Comparison of ENCODE assay signal across 15 cellular contexts in genomic region chr2:60976271-60976670, GRCh38. TPM values are rescaled to one million over a fixed set of nuclear protein-coding genes. Genes with fewer than 3 reads are reported as not detected.
A peak's percentile ranks its signal among the peaks of the same experiment; 100 is the strongest.
DNase-seq lines count a peak whose midpoint lies in the region; ATAC-seq, FAIRE-seq and TF ChIP-seq lines count a peak whose summit lies in the region.
"Had no signal": no experiment of that assay in that cellular context is flagged by ENCODE, and none has a peak within 500 bp of the region (broad histone marks: within the 10 kb centered on the region; RNA-seq: fewer than 3 reads in every experiment).

No MANE protein-coding gene starts in this region.

- intact Hi-C loops in HepG2 (cut with micrococcal nuclease; ENCODE audit: unreplicated experiment) (no loop called here), right lobe of liver (cut with DNase I) (no loop called here), GM12878 (cut with micrococcal nuclease; ENCODE audit: unreplicated experiment) (no loop called here), upper lobe of right lung (cut with DNase I) (no loop called here)

- peak overlapping the region; percentile 85 for H3K27ac Mint-ChIP-seq in memory B cell

- TF ChIP-seq POLR2A in HepG2 (IDR thresholded peaks at IDR 0.05; ENCODE audit: insufficient read depth in 1 of 2, low read depth in 2 of 2, low read length in 2 of 2) (no peak), right lobe of liver (IDR thresholded peaks at IDR 0.05) (no peak), GM12878 (IDR thresholded peaks at IDR 0.05; ENCODE audit: low read depth, low read length) (no peak)

- H3K4me1 ChIP-seq in HepG2 (ENCODE audit: insufficient read depth, low read length) (no peaks in the 10 kb centered on the region), right lobe of liver (peaks cover 0 to 13% (median 0%) of the 10 kb centered on the region in 4 donors), GM12878 (ENCODE audit: control insufficient read depth, insufficient read depth, low read length) (peaks cover 60% of the 10 kb centered on the region), upper lobe of right lung (no peaks in the 10 kb centered on the region), MM.1S (ENCODE audit: low read length) (no peaks in the 10 kb centered on the region)

- no peak overlapping the region for H3K4me3 Mint-ChIP-seq in memory B cell

- H3K9me3 ChIP-seq in HepG2 (ENCODE audit: low read length), result no peaks in the 10 kb centered on the region
- H3K9me3 ChIP-seq in right lobe of liver, result no peaks in the 10 kb centered on the region
- peaks cover 3% of the 10 kb centered on the region; the same call in 1 of the 3 replicates for H3K9me3 ChIP-seq in GM12878 (replicated peaks; ENCODE audit: control insufficient read depth, insufficient read depth, low read length)
- no peaks in the 10 kb centered on the region for H3K9me3 ChIP-seq in upper lobe of right lung
- no peaks in the 10 kb centered on the region for H3K9me3 ChIP-seq in MM.1S (replicated peaks; ENCODE audit: insufficient read depth, low read length)
- H3K9me3 ChIP-seq: Peyer's patch had no signal

- RAD21 ChIA-PET in GM12878 (lab: Charles Lee; ENCODE audit: unreplicated experiment), result interaction anchor here (1.3 to 3.3 kb wide), 2 partner anchors 9 to 11 kb away, joined by 4 to 15 read pairs; no protein-coding TSS in a partner anchor

- H2AFZ ChIP-seq in HepG2 (ENCODE audit: low read length) (no peak overlapping the region), GM12878 (ENCODE audit: control insufficient read depth, low read depth, low read length) (no peak overlapping the region), MM.1S (ENCODE audit: low read length) (no peak overlapping the region)

- H3K9ac ChIP-seq in HepG2 (ENCODE audit: insufficient read depth, low read depth, low read length) (no peak overlapping the region), GM12878 (ENCODE audit: control insufficient read depth, insufficient read depth, low read length) (no peak overlapping the region), MM.1S (ENCODE audit: low read length) (no peak overlapping the region)

- H3K36me3 ChIP-seq in HepG2 (replicated peaks in 1 of 2; ENCODE audit: control insufficient read depth in 1 of 2, insufficient read depth in 2 of 2, low read length in 2 of 2) (peaks cover 18 to 45% of the 10 kb centered on the region in 2 experiments), right lobe of liver (no peaks in the 10 kb centered on the region), GM12878 (ENCODE audit: control insufficient read depth in 2 of 2, insufficient read depth in 2 of 2, low read length in 1 of 2) (no peaks in the 10 kb centered on the region), upper lobe of right lung (no peaks in the 10 kb centered on the region), MM.1S (replicated peaks; ENCODE audit: insufficient read depth, low read length) (no peaks in the 10 kb centered on the region)
- H3K36me3 ChIP-seq: Peyer's patch had no signal

- no peaks in the 10 kb centered on the region for H3K27me3 Mint-ChIP-seq in memory B cell

- no peak for TF ChIP-seq RAD21 in HepG2 (CRISPR knock-in tag; IDR thresholded peaks at IDR 0.05)
- TF ChIP-seq RAD21 in GM12878 (IDR thresholded peaks at IDR 0.05; ENCODE audit: insufficient read depth, low read depth, low read length), result no peak

- H3K4me3 ChIP-seq in HepG2 (replicated peaks in 1 of 3; ENCODE audit: insufficient read depth in 1 of 3, low read depth in 2 of 3, low read length in 3 of 3), result no peak overlapping the region
- no peak overlapping the region for H3K4me3 ChIP-seq in right lobe of liver
- no peak overlapping the region for H3K4me3 ChIP-seq in GM12878
- no peak overlapping the region for H3K4me3 ChIP-seq in upper lobe of right lung
- no peak overlapping the region for H3K4me3 ChIP-seq in MM.1S (ENCODE audit: low read length)
- H3K4me3 ChIP-seq: Peyer's patch had no signal

- CTCF ChIA-PET in HepG2 (lab: Yijun Ruan, JAX; ENCODE audit: low intra/inter-chr PET ratio, low total read pairs), result no interaction called here
- CTCF ChIA-PET in GM12878 (lab: Yijun Ruan, JAX), result interaction anchor here (2.0 kb wide), 1 partner anchor 22 kb away, joined by 5 read pairs; no protein-coding TSS in a partner anchor

- peaks cover 1% of the 10 kb centered on the region for H3K9me3 Mint-ChIP-seq in memory B cell

- H3K4me2 ChIP-seq in HepG2 (ENCODE audit: low read depth, low read length) (no peak overlapping the region), GM12878 (ENCODE audit: control insufficient read depth, insufficient read depth) (no peak overlapping the region), MM.1S (ENCODE audit: low read depth, low read length) (no peak overlapping the region)

- peaks cover 52% of the 10 kb centered on the region for H3K4me1 Mint-ChIP-seq in memory B cell

- peaks cover 3% of the 10 kb centered on the region for H3K79me2 ChIP-seq in HepG2 (ENCODE audit: insufficient read depth, low read length)
- no peaks in the 10 kb centered on the region for H3K79me2 ChIP-seq in GM12878 (ENCODE audit: control insufficient read depth, insufficient read depth, low read length)
- no peaks in the 10 kb centered on the region for H3K79me2 ChIP-seq in MM.1S (ENCODE audit: low read length)

- no peak for TF ChIP-seq EP300 in HepG2 (IDR thresholded peaks at IDR 0.05; ENCODE audit: low read depth in 2 of 2, low read length in 2 of 2)
- no peak for TF ChIP-seq EP300 in HepG2 (CRISPR knock-in tag; IDR thresholded peaks at IDR 0.05; ENCODE audit: borderline replicate concordance)
- TF ChIP-seq EP300 in GM12878 (IDR thresholded peaks at IDR 0.05; ENCODE audit: borderline replicate concordance in 1 of 2, control insufficient read depth in 1 of 2, low read depth in 2 of 2, low read length in 2 of 2), result no peak

- H3K27ac ChIP-seq in HepG2 (ENCODE audit: extremely low read length, insufficient read depth, low read length) (no peak overlapping the region), right lobe of liver (no peak overlapping the region), GM12878 (ENCODE audit: control insufficient read depth, insufficient read depth) (no peak overlapping the region), upper lobe of right lung (no peak overlapping the region), MM.1S (ENCODE audit: low read length) (no peak overlapping the region)
- H3K27ac ChIP-seq: Peyer's patch had no signal

- POLR2A ChIA-PET in HepG2 (lab: Yijun Ruan, JAX), result no interaction called here
- POLR2A ChIA-PET in GM12878 (lab: Charles Lee), result interaction anchor here (2.0 kb wide), 1 partner anchor 10 kb away, joined by 5 read pairs; no protein-coding TSS in a partner anchor

- FAIRE-seq in HepG2 (lab: Jason Lieb, UNC) (no peak), GM12878 (lab: Jason Lieb, UNC) (no peak)
- FAIRE-seq: A204.1, H54 had no signal

- SMC1A ChIA-PET in GM12878 (lab: Charles Lee; ENCODE audit: uncharacterized antibody, unreplicated experiment), result interaction anchor here (1.0 to 3.7 kb wide), 4 partner anchors 12 to 92 kb away, joined by 3 to 15 read pairs (median 4); no protein-coding TSS in a partner anchor

- no peak for DNase-seq in HepG2 (ENCODE audit: low spot score)
- no peak for DNase-seq in right lobe of liver
- no peak for DNase-seq in GM12878 (ENCODE audit: low read depth, low spot score)
- DNase-seq in memory B cell (ENCODE audit: low spot score in 2 of 2), result no peak
- no peak for DNase-seq in upper lobe of right lung
- DNase-seq in HK-2 (ENCODE audit: unreplicated experiment), result no peak
- DNase-seq in NCI-H1105 (lab: John Stamatoyannopoulos, UW), result no peak
- no peak for DNase-seq in MM.1S
- DNase-seq: NCI-H2029 treated with DMSO at 0.1 percent for 48 hours, NCI-H2171 treated with DMSO at 0.1 percent for 48 hours, NCI-H774, Peyer's patch had no signal

- ATAC-seq in HepG2 (no peak), right lobe of liver (no peak), GM12878 (no peak), memory B cell (ENCODE audit: low read depth) (no peak), upper lobe of right lung (peak; percentile 47)
- ATAC-seq: Right ventricle myocardium inferior had no signal

- H3K9me2 ChIP-seq in MM.1S (replicated peaks; ENCODE audit: insufficient read depth, low read length), result no peaks in the 10 kb centered on the region

- H3F3A ChIP-seq in MM.1S (ENCODE audit: insufficient read depth, low read length), result 0 out of 2 replicates have a peak, but pooled peaks cover 2% of the 10 kb centered on the region

- in situ Hi-C loops in HepG2 (cut with HindIII; ENCODE audit: extremely low pct_ligation_motif_present, low pct_unique_long_range_greater_than_20kb) (no loop called here), GM12878 (cut with MboI) (no loop called here)

- H3K36me3 Mint-ChIP-seq in memory B cell, result peaks cover 2% of the 10 kb centered on the region

- WGBS in HepG2 (ENCODE audit: low lambda C conversion rate), result 98% methylated on average over 3 of the region's 3 CpGs
- WGBS in right lobe of liver (ENCODE audit: insufficient coverage, low coverage, low lambda C conversion rate, missing lambda C conversion rate), result 86% methylated on average over 3 of the region's 3 CpGs
- WGBS in GM12878 (ENCODE audit: insufficient coverage, insufficient replicate concordance, low lambda C conversion rate, missing lambda C conversion rate), result 96% methylated on average over 3 of the region's 3 CpGs

- TSS peak; percentile 10 for BruUV-seq in HepG2 (replicated peaks; lab: Mats Ljungman, UMichigan)
- no TSS peak for BruUV-seq in GM12878 (replicated peaks; lab: Mats Ljungman, UMichigan)

- TF ChIP-seq CTCF in HepG2 (CRISPR knock-in tag; IDR thresholded peaks at IDR 0.05), result no peak
- no peak for TF ChIP-seq CTCF in right lobe of liver (IDR thresholded peaks at IDR 0.05)
- no peak for TF ChIP-seq CTCF in GM12878 (IDR thresholded peaks at IDR 0.05 in 2 of 3, conservative IDR thresholded peaks at IDR 0.05 in 1 of 3; ENCODE audit: control insufficient read depth in 2 of 3, extremely low read depth in 1 of 3, insufficient read depth in 1 of 3, low read depth in 3 of 3, low read length in 3 of 3)
- TF ChIP-seq CTCF in upper lobe of right lung (IDR thresholded peaks at IDR 0.05), result no peak
- no peak for TF ChIP-seq CTCF in MM.1S (IDR thresholded peaks at IDR 0.05; ENCODE audit: low read length)

- H3K27me3 ChIP-seq in HepG2 (ENCODE audit: control insufficient read depth in 1 of 2, insufficient read depth in 2 of 2, low read length in 2 of 2) (no peaks in the 10 kb centered on the region), right lobe of liver (no peaks in the 10 kb centered on the region), GM12878 (replicated peaks in 1 of 2; ENCODE audit: control insufficient read depth in 2 of 2, insufficient read depth in 2 of 2, low read length in 1 of 2) (no peaks in the 10 kb centered on the region), upper lobe of right lung (no peaks in the 10 kb centered on the region), MM.1S (replicated peaks; ENCODE audit: insufficient read depth, low read length) (no peaks in the 10 kb centered on the region)
- H3K27me3 ChIP-seq: Peyer's patch had no signal

- no peaks in the 10 kb centered on the region for H4K20me1 ChIP-seq in HepG2 (ENCODE audit: insufficient read depth, low read length)
- H4K20me1 ChIP-seq in GM12878 (ENCODE audit: control insufficient read depth, insufficient read depth), result no peaks in the 10 kb centered on the region
- no peaks in the 10 kb centered on the region for H4K20me1 ChIP-seq in MM.1S (ENCODE audit: insufficient read depth, low read length)

RNA-seq across cellular contexts. Expression of gene PEX13, which starts 41.2 kb away (rescaled TPM):
- total RNA-seq in HepG2 (2016; rRNA removed; fragmentation: Illumina TruSeq; extraction: Trizol) (63.1 and 75.9 TPM in 2 replicates), right lobe of liver (10 to 100 TPM; 23.0 to 34.3 (median 26.3) TPM), GM12878 (2014; rRNA removed) (20.7 and 26.0 TPM in 2 replicates), GM12878 (2014; rRNA removed; fragmentation: Illumina TruSeq; extraction: Trizol) (18.2 and 18.6 TPM in 2 replicates), GM12878 (2021) (17.1 and 18.7 TPM in 2 replicates), upper lobe of right lung (26.9 TPM)
- total RNA-seq in HepG2 (2016; cell fraction: cytosol; rRNA removed; fragmentation: Illumina TruSeq; extraction: Trizol; ENCODE audit: low read depth), result 29.0 and 31.0 TPM in 2 replicates
- total RNA-seq in HepG2 (2016; cell fraction: insoluble cytoplasmic fraction; rRNA removed; fragmentation: Illumina TruSeq; extraction: Trizol), result 61.3 and 73.7 TPM in 2 replicates
- 48.9 and 49.5 TPM in 2 replicates for total RNA-seq in HepG2 (2016; cell fraction: membrane; rRNA removed; fragmentation: Illumina TruSeq; extraction: Trizol)
- 75.5 and 79.5 TPM in 2 replicates for total RNA-seq in HepG2 (2016; cell fraction: nucleus; rRNA removed; fragmentation: Illumina TruSeq; extraction: Trizol)
- polyA plus RNA-seq in HepG2 (2011; rRNA removed) (42.1 and 47.9 TPM in 2 replicates), GM12878 (2011; rRNA removed) (27.6 and 30.9 TPM in 2 replicates), GM12878 (2014; fragmentation: Illumina TruSeq; extraction: Trizol) (11.5 and 11.9 TPM in 2 replicates), GM12878 (2014; fragmentation: Nextera tagmentation; extraction: Ambion mirVana) (1 to 10 TPM; 2.6 to 4.9 TPM), GM12878 (2014; rRNA removed) (14.9 and 15.2 TPM in 2 replicates), GM12878 (2016; fragmentation: Nextera tagmentation; extraction: Ambion mirVana) (10 to 100 TPM; 22.0 to 22.6 TPM)
- polyA plus RNA-seq in HepG2 (2011; cell fraction: cytosol; rRNA removed), result 38.1 and 43.8 TPM in 2 replicates
- polyA plus RNA-seq in HepG2 (2011; cell fraction: nucleus; rRNA removed), result 16.4 and 19.1 TPM in 2 replicates
- 27.3 and 33.4 TPM in 2 replicates for polyA plus RNA-seq in HepG2 (2012)
- 25.3 and 36.5 TPM in 2 replicates for polyA plus RNA-seq in HepG2 (2016; cell fraction: cytosol; fragmentation: Illumina TruSeq; extraction: Trizol; ENCODE audit: low read depth)
- 45.3 and 45.9 TPM in 2 replicates for polyA plus RNA-seq in HepG2 (2016; cell fraction: insoluble cytoplasmic fraction; fragmentation: Illumina TruSeq; extraction: Trizol; ENCODE audit: low read depth)
- polyA plus RNA-seq in HepG2 (2016; cell fraction: membrane; fragmentation: Illumina TruSeq; extraction: Trizol; ENCODE audit: low read depth), result 36.8 and 42.1 TPM in 2 replicates
- polyA plus RNA-seq in HepG2 (2016; cell fraction: nucleus; fragmentation: Illumina TruSeq; extraction: Trizol; ENCODE audit: insufficient read depth, low read depth), result 48.0 and 48.4 TPM in 2 replicates
- 35.3 and 78.6 TPM in 2 replicates for polyA minus RNA-seq in HepG2 (2011; rRNA and poly(A)+ RNA removed; ENCODE audit: low replicate concordance)
- 29.3 and 30.9 TPM in 2 replicates for polyA minus RNA-seq in HepG2 (2011; cell fraction: cytosol; rRNA and poly(A)+ RNA removed)
- polyA minus RNA-seq in HepG2 (2011; cell fraction: nucleus; rRNA and poly(A)+ RNA removed), result 93.1 and 98.1 TPM in 2 replicates
- total RNA-seq in GM12878 (2013; cell fraction: nucleolus; rRNA removed), result 63.6 and 67.6 TPM in 2 replicates
- 5.3 TPM for polyA plus RNA-seq in GM12878 (2011; ENCODE audit: low read depth)
- 16.0 and 16.1 TPM in 2 replicates for polyA plus RNA-seq in GM12878 (2011; cell fraction: cytosol; rRNA removed)
- 9.2 and 11.1 TPM in 2 replicates for polyA plus RNA-seq in GM12878 (2011; cell fraction: nucleus; rRNA removed)
- polyA plus RNA-seq in GM12878 (2012), result 6.2 and 9.0 TPM in 2 replicates
- polyA minus RNA-seq in GM12878 (2011; rRNA and poly(A)+ RNA removed), result 19.7 and 26.8 TPM in 2 replicates
- 6.1 and 6.4 TPM in 2 replicates for polyA minus RNA-seq in GM12878 (2011; cell fraction: cytosol; rRNA and poly(A)+ RNA removed)
- polyA minus RNA-seq in GM12878 (2011; cell fraction: nucleus; rRNA and poly(A)+ RNA removed), result 16.9 and 24.7 TPM in 2 replicates

RNA-seq across cellular contexts. Expression of gene PUS10, which starts 41.8 kb away (rescaled TPM):
- total RNA-seq in HepG2 (2016; rRNA removed; fragmentation: Illumina TruSeq; extraction: Trizol), result 44.3 and 52.8 TPM in 2 replicates
- 7.9 and 9.1 TPM in 2 replicates for total RNA-seq in HepG2 (2016; cell fraction: cytosol; rRNA removed; fragmentation: Illumina TruSeq; extraction: Trizol; ENCODE audit: low read depth)
- 41.8 and 52.5 TPM in 2 replicates for total RNA-seq in HepG2 (2016; cell fraction: insoluble cytoplasmic fraction; rRNA removed; fragmentation: Illumina TruSeq; extraction: Trizol)
- 15.6 and 18.7 TPM in 2 replicates for total RNA-seq in HepG2 (2016; cell fraction: membrane; rRNA removed; fragmentation: Illumina TruSeq; extraction: Trizol)
- 57.0 and 59.6 TPM in 2 replicates for total RNA-seq in HepG2 (2016; cell fraction: nucleus; rRNA removed; fragmentation: Illumina TruSeq; extraction: Trizol)
- polyA plus RNA-seq in HepG2 (2011; rRNA removed), result 33.1 and 41.4 TPM in 2 replicates
- polyA plus RNA-seq in HepG2 (2011; cell fraction: cytosol; rRNA removed), result 18.5 and 21.5 TPM in 2 replicates
- 39.8 and 48.9 TPM in 2 replicates for polyA plus RNA-seq in HepG2 (2011; cell fraction: nucleus; rRNA removed)
- polyA plus RNA-seq in HepG2 (2012), result 16.7 and 41.9 TPM in 2 replicates
- polyA plus RNA-seq in HepG2 (2016; cell fraction: cytosol; fragmentation: Illumina TruSeq; extraction: Trizol; ENCODE audit: low read depth), result 2.6 and 3.6 TPM in 2 replicates
- polyA plus RNA-seq in HepG2 (2016; cell fraction: insoluble cytoplasmic fraction; fragmentation: Illumina TruSeq; extraction: Trizol; ENCODE audit: low read depth), result 35.0 and 35.6 TPM in 2 replicates
- polyA plus RNA-seq in HepG2 (2016; cell fraction: membrane; fragmentation: Illumina TruSeq; extraction: Trizol; ENCODE audit: low read depth), result 6.0 and 6.5 TPM in 2 replicates
- 38.1 and 42.1 TPM in 2 replicates for polyA plus RNA-seq in HepG2 (2016; cell fraction: nucleus; fragmentation: Illumina TruSeq; extraction: Trizol; ENCODE audit: insufficient read depth, low read depth)
- polyA minus RNA-seq in HepG2 (2011; rRNA and poly(A)+ RNA removed; ENCODE audit: low replicate concordance), result 1.4 and 19.1 TPM in 2 replicates
- 28.0 and 29.0 TPM in 2 replicates for polyA minus RNA-seq in HepG2 (2011; cell fraction: cytosol; rRNA and poly(A)+ RNA removed)
- 188 and 197 TPM in 2 replicates for polyA minus RNA-seq in HepG2 (2011; cell fraction: nucleus; rRNA and poly(A)+ RNA removed)
- total RNA-seq in right lobe of liver, result 10 to 100 TPM in 5 of 6 experiments, 1 to 10 TPM in 1; 8.6 to 15.3 (median 13.1) TPM
- total RNA-seq in GM12878 (2013; cell fraction: nucleolus; rRNA removed), result 49.8 and 53.0 TPM in 2 replicates
- 13.4 and 14.8 TPM in 2 replicates for total RNA-seq in GM12878 (2014; rRNA removed)
- 17.0 TPM in 2 replicates for total RNA-seq in GM12878 (2014; rRNA removed; fragmentation: Illumina TruSeq; extraction: Trizol)
- 11.9 and 12.6 TPM in 2 replicates for total RNA-seq in GM12878 (2021)
- polyA plus RNA-seq in GM12878 (2011; ENCODE audit: low read depth), result 4.9 TPM
- 13.9 and 18.0 TPM in 2 replicates for polyA plus RNA-seq in GM12878 (2011; rRNA removed)
- 5.5 and 6.2 TPM in 2 replicates for polyA plus RNA-seq in GM12878 (2011; cell fraction: cytosol; rRNA removed)
- polyA plus RNA-seq in GM12878 (2011; cell fraction: nucleus; rRNA removed), result 14.1 and 14.9 TPM in 2 replicates
- 7.6 and 8.2 TPM in 2 replicates for polyA plus RNA-seq in GM12878 (2012)
- 13.3 and 19.9 TPM in 2 replicates for polyA plus RNA-seq in GM12878 (2014; fragmentation: Illumina TruSeq; extraction: Trizol)
- polyA plus RNA-seq in GM12878 (2014; fragmentation: Nextera tagmentation; extraction: Ambion mirVana), result 1 to 10 TPM; 9.1 to 9.8 TPM
- 8.4 and 12.8 TPM in 2 replicates for polyA plus RNA-seq in GM12878 (2014; rRNA removed)
- 10 to 100 TPM; 12.2 to 14.9 TPM for polyA plus RNA-seq in GM12878 (2016; fragmentation: Nextera tagmentation; extraction: Ambion mirVana)
- polyA minus RNA-seq in GM12878 (2011; rRNA and poly(A)+ RNA removed), result 9.0 and 9.3 TPM in 2 replicates
- polyA minus RNA-seq in GM12878 (2011; cell fraction: cytosol; rRNA and poly(A)+ RNA removed), result 2.5 and 4.8 TPM in 2 replicates
- 9.8 and 14.4 TPM in 2 replicates for polyA minus RNA-seq in GM12878 (2011; cell fraction: nucleus; rRNA and poly(A)+ RNA removed)
- total RNA-seq in upper lobe of right lung, result 8.9 TPM
